ENCODE assay signal across 9 cellular contexts in genomic region chrX:47643926-47644325, GRCh38. TPM values are rescaled to one million over a fixed set of nuclear protein-coding genes. Genes with fewer than 3 reads are reported as not detected.
A peak's percentile ranks its signal among the peaks of the same experiment; 100 is the strongest.
DNase-seq lines count a peak whose midpoint lies in the region; FAIRE-seq and TF ChIP-seq lines count a peak whose summit lies in the region.
"Had no signal": no experiment of that assay in that cellular context is flagged by ENCODE, and none has a peak within 500 bp of the region (broad histone marks: within the 10 kb centered on the region; RNA-seq: fewer than 3 reads in every experiment).

No MANE protein-coding gene starts in this region.

- peaks cover 20 to 44% (median 23%) of the 10 kb centered on the region in 3 donors for H3K4me1 Mint-ChIP-seq in CD8-positive, alpha-beta memory T cell

- H3K9ac ChIP-seq in kidney (ENCODE audit: low read length in 2 of 2), result no peak overlapping the region

- H3K27ac ChIP-seq in kidney (ENCODE audit: low read depth in 2 of 2, low read length in 2 of 2), result no peak overlapping the region
- no peak overlapping the region for H3K27ac ChIP-seq in CD8-positive, alpha-beta memory T cell (ENCODE audit: low read depth, low read length)

- H3K4me3 Mint-ChIP-seq in CD8-positive, alpha-beta memory T cell, result no peak overlapping the region

- DNase-seq in AG09309 (ENCODE audit: low read depth) (no peak), H7 (peak; percentile 38), astrocyte of the spinal cord (ENCODE audit: low read depth, low spot score) (no peak), kidney (no peak), OCI-M2 (lab: John Stamatoyannopoulos, UW; ENCODE audit: unreplicated experiment) (no peak), T1000 (lab: John Stamatoyannopoulos, UW) (no peak)
- no peak for DNase-seq in CD8-positive, alpha-beta memory T cell
- DNase-seq in activated CD4-positive, alpha-beta T cell treated with anti-CD3 and anti-CD28 coated beads for 4 hours, result no peak

- H3K9me3 ChIP-seq in kidney (ENCODE audit: control insufficient read depth in 1 of 2, low read length in 2 of 2), result no peaks in the 10 kb centered on the region
- H3K9me3 ChIP-seq in CD8-positive, alpha-beta memory T cell (ENCODE audit: low read length), result no peaks in the 10 kb centered on the region

- CTCF ChIA-PET in CD8-positive, alpha-beta memory T cell (lab: Charles Lee), result no interaction called here

- TF ChIP-seq CTCF in AG09309 (IDR thresholded peaks at IDR 0.05; ENCODE audit: control insufficient read depth, insufficient read depth, low read depth, low read length, missing control alignments) (peak; percentile 43), astrocyte of the spinal cord (IDR thresholded peaks at IDR 0.05; ENCODE audit: low read depth, low read length) (peak; percentile 49), kidney (IDR thresholded peaks at IDR 0.05; ENCODE audit: borderline replicate concordance, extremely low read depth, insufficient read depth) (peak; percentile 36)

- no peaks in the 10 kb centered on the region for H3K9me3 Mint-ChIP-seq in CD8-positive, alpha-beta memory T cell

- H3K27me3 ChIP-seq in H7 (ENCODE audit: control insufficient read depth, insufficient read depth, low read length), result no peaks in the 10 kb centered on the region
- H3K27me3 ChIP-seq in CD8-positive, alpha-beta memory T cell (ENCODE audit: insufficient read depth, low read length, poor library complexity, severe bottlenecking), result no peaks in the 10 kb centered on the region

- H3K4me3 ChIP-seq in AG09309 (ENCODE audit: control insufficient read depth, low read depth, low read length), result no peak overlapping the region
- H3K4me3 ChIP-seq in H7 (ENCODE audit: insufficient read depth, low read depth, low read length), result no peak overlapping the region
- H3K4me3 ChIP-seq in astrocyte of the spinal cord (ENCODE audit: low read depth, low read length), result no peak overlapping the region
- no peak overlapping the region for H3K4me3 ChIP-seq in kidney (ENCODE audit: low read length in 2 of 2)
- H3K4me3 ChIP-seq in CD8-positive, alpha-beta memory T cell (ENCODE audit: low read length), result no peak overlapping the region

- intact Hi-C loops in kidney (cut with DNase I), result no loop called here

- POLR2A ChIA-PET in CD8-positive, alpha-beta memory T cell (lab: Charles Lee), result no interaction called here

- FAIRE-seq in kidney (lab: Jason Lieb, UNC), result no peak
- FAIRE-seq: G401.6 had no signal

- H3K4me1 ChIP-seq in kidney (ENCODE audit: control insufficient read depth in 1 of 2, insufficient read depth in 1 of 2, low read depth in 1 of 2, low read length in 2 of 2), result peaks cover 0 to 3% of the 10 kb centered on the region in 2 donors
- peaks cover 22% of the 10 kb centered on the region for H3K4me1 ChIP-seq in CD8-positive, alpha-beta memory T cell (ENCODE audit: insufficient read depth, low read length)

- H3K27me3 Mint-ChIP-seq in CD8-positive, alpha-beta memory T cell, result peaks cover 0 to 12% of the 10 kb centered on the region in 2 donors

- no peak overlapping the region for H3K27ac Mint-ChIP-seq in CD8-positive, alpha-beta memory T cell

- in situ Hi-C loops in astrocyte of the spinal cord (cut with HindIII; ENCODE audit: low sequenced_read_pairs), result no loop called here

- H3K36me3 Mint-ChIP-seq in CD8-positive, alpha-beta memory T cell, result peaks cover 2 to 65% (median 12%) of the 10 kb centered on the region in 3 donors

- H3K36me3 ChIP-seq in H7 (replicated peaks; ENCODE audit: control insufficient read depth, insufficient read depth, low read length) (peaks cover 5% of the 10 kb centered on the region), kidney (ENCODE audit: control insufficient read depth in 1 of 2, insufficient read depth in 2 of 2, low read length in 2 of 2) (peaks cover 5 to 16% of the 10 kb centered on the region in 2 donors)
- H3K36me3 ChIP-seq in CD8-positive, alpha-beta memory T cell (ENCODE audit: insufficient read depth, low read length), result peaks cover 9% of the 10 kb centered on the region

RNA-seq across cellular contexts. Expression of gene ELK1, which starts 6.4 kb away (rescaled TPM):
- total RNA-seq in H7 (2014; rRNA removed; shearing (Covaris generic)), result 32.7 and 33.8 TPM in 2 replicates
- 26.9 TPM for total RNA-seq in kidney
- 10.5 TPM for polyA plus RNA-seq in kidney (ENCODE audit: insufficient read depth, low read depth, low replicate concordance)
- total RNA-seq in CD8-positive, alpha-beta memory T cell, result 10 to 100 TPM; 60.8 to 62.3 TPM
- polyA plus RNA-seq in CD8-positive, alpha-beta memory T cell, result 21.9 TPM

RNA-seq across cellular contexts. Expression of gene CFP, which starts 14.2 kb away (rescaled TPM):
- 5.5 and 6.0 TPM in 2 replicates for total RNA-seq in H7 (2014; rRNA removed; shearing (Covaris generic))
- 8.3 TPM for total RNA-seq in kidney
- 2.1 TPM for polyA plus RNA-seq in kidney (ENCODE audit: insufficient read depth, low read depth, low replicate concordance)
- total RNA-seq in CD8-positive, alpha-beta memory T cell, result 1 to 10 TPM; 1.8 to 2.3 TPM
- 1.4 TPM for polyA plus RNA-seq in CD8-positive, alpha-beta memory T cell

RNA-seq across cellular contexts. Expression of gene UXT, which starts 15.1 kb away (rescaled TPM):
- total RNA-seq in H7 (2014; rRNA removed; shearing (Covaris generic)), result 87.5 and 93.7 TPM in 2 replicates
- 88.0 TPM for total RNA-seq in kidney
- polyA plus RNA-seq in kidney (ENCODE audit: insufficient read depth, low read depth, low replicate concordance), result 210 TPM
- total RNA-seq in CD8-positive, alpha-beta memory T cell, result 100 to 1,000 TPM; 159 to 168 TPM
- 286 TPM for polyA plus RNA-seq in CD8-positive, alpha-beta memory T cell

RNA-seq across cellular contexts. Expression of gene SYN1, which starts 24.3 kb away (rescaled TPM):
- 0.81 and 2.1 TPM in 2 replicates for total RNA-seq in H7 (2014; rRNA removed; shearing (Covaris generic))
- 0.85 TPM for total RNA-seq in kidney
- polyA plus RNA-seq in kidney (ENCODE audit: insufficient read depth, low read depth, low replicate concordance), result 0.88 TPM
- total RNA-seq in CD8-positive, alpha-beta memory T cell, result under 1 TPM; 0.35 to 0.60 TPM
- 0.94 TPM for polyA plus RNA-seq in CD8-positive, alpha-beta memory T cell
